8 cellular contexts compared by ENCODE assay signal in the genomic region with DNA sequence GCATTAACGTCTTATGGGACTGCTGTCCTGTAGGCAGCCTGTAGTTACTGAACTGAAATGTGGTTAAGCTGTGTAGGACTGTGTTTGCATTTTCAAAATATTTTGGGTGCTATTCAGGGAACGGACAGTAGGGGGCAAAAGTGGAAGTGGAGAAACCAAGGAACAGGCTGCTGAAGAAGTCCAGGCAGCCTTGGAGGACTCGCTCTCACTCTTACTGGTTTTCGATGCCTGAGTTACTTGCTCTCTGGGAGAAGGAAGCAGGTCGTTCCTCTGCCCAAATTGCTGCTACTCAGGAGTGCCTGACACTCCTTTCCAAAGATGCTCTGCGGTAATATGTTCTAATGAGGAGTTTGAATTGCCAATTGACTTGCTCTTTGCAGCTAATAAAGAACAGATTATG.
A peak's percentile ranks its signal among the peaks of the same experiment; 100 is the strongest.
DNase-seq lines count a peak whose midpoint lies in the region; ATAC-seq, FAIRE-seq and TF ChIP-seq lines count a peak whose summit lies in the region.

No MANE protein-coding gene starts in this region.

- H3K4me1 ChIP-seq in BE2C = no peaks in the 10 kb centered on the region
- H3K4me1 ChIP-seq in Peyer's patch = no peaks in the 10 kb centered on the region
- no peaks in the 10 kb centered on the region for H3K4me1 ChIP-seq in heart left ventricle
- no peaks in the 10 kb centered on the region for H3K4me1 ChIP-seq in spleen

- H3K36me3 ChIP-seq in BE2C = no peaks in the 10 kb centered on the region
- no peaks in the 10 kb centered on the region for H3K36me3 ChIP-seq in Peyer's patch
- no peaks in the 10 kb centered on the region for H3K36me3 ChIP-seq in heart left ventricle
- H3K36me3 ChIP-seq in spleen = no peaks in the 10 kb centered on the region

- no peak for FAIRE-seq in H54 (lab: Jason Lieb, UNC)

- H3K9me3 ChIP-seq in BE2C = no peaks in the 10 kb centered on the region
- H3K9me3 ChIP-seq in Peyer's patch = no peaks in the 10 kb centered on the region
- H3K9me3 ChIP-seq in heart left ventricle = no peaks in the 10 kb centered on the region
- peaks cover 0 to 14% (median 4%) of the 10 kb centered on the region in 8 donors for H3K9me3 ChIP-seq in spleen

- H3K27me3 ChIP-seq in BE2C (no peaks in the 10 kb centered on the region), Peyer's patch (no peaks in the 10 kb centered on the region), heart left ventricle (no peaks in the 10 kb centered on the region), spleen (replicated peaks in 1 of 7) (no peaks in the 10 kb centered on the region)

- TF ChIP-seq POLR2A in H54 (IDR thresholded peaks at IDR 0.05; ENCODE audit: low read depth, low read length) (no peak), Peyer's patch (IDR thresholded peaks at IDR 0.05) (no peak), heart left ventricle (IDR thresholded peaks at IDR 0.05) (no peak), spleen (IDR thresholded peaks at IDR 0.05) (no peak)

- no peak for DNase-seq in BE2C
- peak; percentile 12 for DNase-seq in H54 (ENCODE audit: insufficient read length, low spot score)
- DNase-seq in Peyer's patch = no peak
- peak in 1 of 5 donors; percentile 19 for DNase-seq in heart left ventricle
- DNase-seq in spleen = no peak
- no peak for DNase-seq in GM19238 (ENCODE audit: insufficient read length, low spot score)

- TF ChIP-seq CTCF in BE2C (IDR thresholded peaks at IDR 0.05; ENCODE audit: low read depth, low read length) (peak; percentile 52), Peyer's patch (IDR thresholded peaks at IDR 0.05) (peak in 4 of 6 experiments; percentile 35 to 48 (median 40)), heart left ventricle (IDR thresholded peaks at IDR 0.05) (peak; percentile 51 to 73 (median 60)), spleen (IDR thresholded peaks at IDR 0.05 in 8 of 11, conservative IDR thresholded peaks at IDR 0.05 in 3 of 11) (peak in 6 of 11 experiments; percentile 10 to 36 (median 28))

- intact Hi-C loops in heart left ventricle (cut with DNase I) (loop anchor here in 5 of 10 donors (5.0 to 10.0 kb wide), 3 partner anchors 657 to 907 kb away; no protein-coding TSS in a partner anchor), spleen (cut with DNase I; ENCODE audit: low total_unique reads) (no loop called here)

- no peak overlapping the region for H3K27ac ChIP-seq in Peyer's patch
- no peak overlapping the region for H3K27ac ChIP-seq in heart left ventricle
- H3K27ac ChIP-seq in spleen = no peak overlapping the region

- H3K4me3 ChIP-seq in BE2C (ENCODE audit: low read depth, low read length) (no peak overlapping the region), Peyer's patch (no peak overlapping the region), heart left ventricle (no peak overlapping the region), spleen (no peak overlapping the region)

- WGBS in heart left ventricle, 4 donors = 10 to 17% (median 13%) methylated on average over 6 of the region's 6 CpGs
- WGBS in spleen, 5 donors = 10 to 14% (median 13%) methylated on average over 6 of the region's 6 CpGs

- ATAC-seq in heart left ventricle (peak; percentile 34 to 70 (median 42)), HG02571 (IDR thresholded peaks at IDR 0.05; ENCODE audit: unreplicated experiment) (no peak), HG03460 (IDR thresholded peaks at IDR 0.05; ENCODE audit: unreplicated experiment) (no peak)

Comparison
In these comparisons a context has a peak if more than half of its experiments do, and no peak if none do; other contexts are left out.
1. ATAC-seq: peak in heart left ventricle (4 of 4); none in HG02571 (single experiment) and HG03460 (single experiment).
2. Peak in every context shown above with its lines, with median percentiles within 50 percentile points of each other: CTCF ChIP-seq.